8 cellular contexts compared by ENCODE assay signal in genomic region chr4:170090667-170091052, GRCh38. TPM values are rescaled to one million over a fixed set of nuclear protein-coding genes. Genes with fewer than 3 reads are reported as not detected.
DNase-seq lines count a peak whose midpoint lies in the region; ATAC-seq and TF ChIP-seq lines count a peak whose summit lies in the region.

No MANE protein-coding gene starts in this region.

- TF ChIP-seq CTCF in CD4-positive, alpha-beta T cell (IDR thresholded peaks at IDR 0.05), result no peak
- no peak for TF ChIP-seq CTCF in chondrocyte (IDR thresholded peaks at IDR 0.05)
- TF ChIP-seq CTCF in natural killer cell (IDR thresholded peaks at IDR 0.05), result no peak
- no peak for TF ChIP-seq CTCF in BE2C (IDR thresholded peaks at IDR 0.05; ENCODE audit: low read depth, low read length)

- H3K36me3 ChIP-seq in HUES6 (ENCODE audit: control insufficient read depth, insufficient read depth, low read length) (peaks cover 27% of the 10 kb centered on the region), BE2C (peaks cover 9% of the 10 kb centered on the region; the same call in 1 of the 2 replicates)

- DNase-seq in CD4-positive, alpha-beta T cell, result no peak
- DNase-seq in chondrocyte (ENCODE audit: low spot score) (no peak), natural killer cell (no peak), BE2C (no peak), activated gamma-delta T cell (lab: John Stamatoyannopoulos, UW) (no peak), medulla oblongata (ENCODE audit: extremely low spot score) (no peak)
- DNase-seq in stimulated activated CD4-positive, alpha-beta T cell treated with anti-CD3 and anti-CD28 coated beads, Interleukin-12 subunit alpha, Interleukin-12 subunit beta, amount 100 ng/mL, for 4 hours, result no peak

- CTCF ChIA-PET in CD4-positive, alpha-beta T cell (lab: Charles Lee), result no interaction called here

- ATAC-seq in CD4-positive, alpha-beta T cell (ENCODE audit: poor library complexity), result no peak
- no peak for ATAC-seq in natural killer cell

- H3K36me3 Mint-ChIP-seq in CD4-positive, alpha-beta T cell (ENCODE audit: low read depth), result no peaks in the 10 kb centered on the region
- H3K36me3 Mint-ChIP-seq in chondrocyte (ENCODE audit: low read depth), result peaks cover 7% of the 10 kb centered on the region
- no peaks in the 10 kb centered on the region for H3K36me3 Mint-ChIP-seq in natural killer cell

- H3K27me3 ChIP-seq in CD4-positive, alpha-beta T cell (ENCODE audit: control insufficient read depth, insufficient read depth, low read length), result peaks cover 28% of the 10 kb centered on the region
- no peaks in the 10 kb centered on the region for H3K27me3 ChIP-seq in HUES6 (ENCODE audit: control insufficient read depth, insufficient read depth, low read length)
- H3K27me3 ChIP-seq in BE2C, result no peaks in the 10 kb centered on the region

- intact Hi-C loops in CD4-positive, alpha-beta T cell (cut with DNase I, micrococcal nuclease), result no loop called here
- intact Hi-C loops in natural killer cell (cut with micrococcal nuclease), result no loop called here

- H3K4me1 ChIP-seq in HUES6 (ENCODE audit: control insufficient read depth, insufficient read depth, low read length) (peaks cover 26% of the 10 kb centered on the region), BE2C (no peaks in the 10 kb centered on the region)

- POLR2A ChIA-PET in CD4-positive, alpha-beta T cell (lab: Charles Lee), result no interaction called here

- no peak overlapping the region for H3K27ac ChIP-seq in CD4-positive, alpha-beta T cell (ENCODE audit: low read depth, low read length)
- H3K27ac ChIP-seq in HUES6 (ENCODE audit: low read depth, low read length), result no peak overlapping the region; the same call in 1 of the 2 replicates

- H3K4me3 Mint-ChIP-seq in CD4-positive, alpha-beta T cell, result peak overlapping the region; percentile 30
- peak overlapping the region; percentile 88 for H3K4me3 Mint-ChIP-seq in chondrocyte (ENCODE audit: unreplicated experiment)
- peak overlapping the region; percentile 67 for H3K4me3 Mint-ChIP-seq in natural killer cell

- H3K9me3 Mint-ChIP-seq in CD4-positive, alpha-beta T cell, result no peaks in the 10 kb centered on the region
- H3K9me3 Mint-ChIP-seq in chondrocyte (ENCODE audit: low read depth), result no peaks in the 10 kb centered on the region
- H3K9me3 Mint-ChIP-seq in natural killer cell, result no peaks in the 10 kb centered on the region

- peaks cover 5% of the 10 kb centered on the region for H3K4me1 Mint-ChIP-seq in CD4-positive, alpha-beta T cell (ENCODE audit: low read depth)
- H3K4me1 Mint-ChIP-seq in chondrocyte (ENCODE audit: low read depth), result peaks cover 21% of the 10 kb centered on the region
- H3K4me1 Mint-ChIP-seq in natural killer cell, result peaks cover 4 to 5% of the 10 kb centered on the region in 2 donors

- H3K9me3 ChIP-seq in CD4-positive, alpha-beta T cell (ENCODE audit: control insufficient read depth, low read length), result no peaks in the 10 kb centered on the region
- H3K9me3 ChIP-seq in HUES6 (ENCODE audit: control insufficient read depth, insufficient read depth, low read depth, low read length) (no peaks in the 10 kb centered on the region), BE2C (no peaks in the 10 kb centered on the region)

- H3K27me3 Mint-ChIP-seq in CD4-positive, alpha-beta T cell, result peaks cover 51% of the 10 kb centered on the region
- H3K27me3 Mint-ChIP-seq in chondrocyte (ENCODE audit: low read depth), result peaks cover 2% of the 10 kb centered on the region
- peaks cover 26 to 27% of the 10 kb centered on the region in 2 donors for H3K27me3 Mint-ChIP-seq in natural killer cell (ENCODE audit: low read depth in 2 of 2)

- peak overlapping the region; percentile 79 for H3K4me3 ChIP-seq in HUES6 (ENCODE audit: low read depth, low read length)
- no peak overlapping the region for H3K4me3 ChIP-seq in BE2C (ENCODE audit: low read depth, low read length)

- H3K27ac Mint-ChIP-seq in CD4-positive, alpha-beta T cell, result no peak overlapping the region
- H3K27ac Mint-ChIP-seq in chondrocyte (ENCODE audit: unreplicated experiment) (peak overlapping the region; percentile 60), natural killer cell (no peak overlapping the region)

- peak overlapping the region; percentile 91 for H3K9ac ChIP-seq in HUES6 (ENCODE audit: low read length)

RNA-seq across cellular contexts. Expression of gene AADAT, which starts 0.9 kb away (rescaled TPM):
- total RNA-seq in CD4-positive, alpha-beta T cell, result not detected
- total RNA-seq in chondrocyte (9.8 to 13.2 TPM (median 12.3 TPM) in 3 replicates), natural killer cell (not detected)
- polyA plus RNA-seq in BE2C (2012; ENCODE audit: insufficient read depth, insufficient read length, low read depth), result 12.2 TPM

Comparison
In these comparisons a context has a peak if more than half of its experiments do, and no peak if none do; other contexts are left out.
1. H3K4me3 Mint-ChIP-seq: peak in every context shown above with its lines; median percentile 88 in chondrocyte; 67 in natural killer cell; 30 in CD4-positive, alpha-beta T cell.
2. RNA of gene AADAT, which starts 0.9 kb away (total RNA-seq): 9.8 to 13.2 TPM in chondrocyte; not detected in CD4-positive, alpha-beta T cell and not detected in natural killer cell; every median in the first group is over 10 times any median in the second.